Comparison of ENCODE assay signal across 2 cellular contexts in genomic region chr17:76119409-76120371, GRCh38.
TF ChIP-seq lines count a peak whose summit lies in the region.

No MANE protein-coding gene starts in this region.

TF ChIP-seq in GM23338, 12 proteins besides CTCF, POLR2A, EP300 and RAD21:
- TF ChIP-seq ETS1 (IDR thresholded peaks at IDR 0.05): no peak

TF ChIP-seq in H1, 55 proteins besides CTCF, POLR2A, EP300 and RAD21:
- TF ChIP-seq YY1 (IDR thresholded peaks at IDR 0.05; ENCODE audit: low read depth, low read length) (no peak), SIRT6 (IDR thresholded peaks at IDR 0.05; ENCODE audit: low read length) (no peak), MAFK (IDR thresholded peaks at IDR 0.05; ENCODE audit: low read depth, low read length) (no peak), E2F6 (IDR thresholded peaks at IDR 0.05) (no peak)
